In the genomic region with DNA sequence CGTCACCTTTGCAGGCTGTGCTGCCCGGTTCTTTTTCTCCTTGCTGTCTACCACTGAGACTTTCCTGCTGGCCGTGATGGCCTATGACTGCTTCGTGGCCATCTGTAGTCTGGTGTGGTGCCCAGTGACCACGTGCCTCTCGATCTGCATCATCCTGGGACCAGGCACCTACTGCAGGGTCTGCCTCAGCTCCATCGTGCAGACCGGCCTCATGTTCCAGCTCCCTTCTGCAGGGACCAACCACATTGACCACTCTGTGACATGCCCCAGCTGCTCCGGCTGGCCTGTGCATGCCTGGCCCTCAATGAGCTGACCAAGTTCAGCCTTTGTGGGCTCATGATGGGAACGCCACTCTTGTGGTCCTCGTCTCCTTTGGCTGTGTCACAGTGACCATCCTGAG, we compare ENCODE assay signal across 37 cellular contexts. TPM values are rescaled to one million over a fixed set of nuclear protein-coding genes. Genes with fewer than 3 reads are reported as not detected.
"Had no signal": no experiment of that assay in that cellular context is flagged by ENCODE, and none has a peak within 500 bp of the region (broad histone marks: within the 10 kb centered on the region; RNA-seq: fewer than 3 reads in every experiment).

No MANE protein-coding gene starts in this region.

- H3K4me3 Mint-ChIP-seq: activated CD4-positive, alpha-beta memory T cell treated with anti-CD3 and anti-CD28 coated beads for 36 hours; activated CD4-positive, alpha-beta T cell treated with anti-CD3 and anti-CD28 coated beads for 36 hours; activated CD4-positive, alpha-beta T cell treated with anti-CD3 and anti-CD28 coated beads, Interleukin-2, amount 10 ng/mL, durations not matched to agents 24 days and 14 days; activated CD8-positive, alpha-beta memory T cell treated with anti-CD3 and anti-CD28 coated beads, Interleukin-2, amount 10 ng/mL, durations not matched to agents 7 days and 5 days; activated CD8-positive, alpha-beta T cell treated with anti-CD3 and anti-CD28 coated beads, Interleukin-2, amount 10 ng/mL, durations not matched to agents 7 days and 5 days; activated naive CD4-positive, alpha-beta T cell treated with anti-CD3 and anti-CD28 coated beads, Interleukin-2, amount 10 ng/mL, durations not matched to agents 7 days and 5 days; activated T-helper 1 cell treated with anti-CD3 and anti-CD28 coated beads, Interleukin-12 subunit alpha, Interleukin-12 subunit beta, Interleukin-2, Interleukin-4 antibody, amounts not matched to agents 30 ng/mL and 10 ng/mL and 1 ng/mL, durations not matched to agents 14 hours and 24 hours and 36 hours; brain; dendritic cell treated with granulocyte-macrophage colony-stimulating factor and Interleukin-4, amounts not matched to agents 40 ng/mL and 50 ng/mL, for 4 days; endodermal cell had no signal

- H3K27me3 ChIP-seq: adrenal gland, cardiac muscle cell had no signal

- H3K4me3 ChIP-seq: adrenal gland, breast epithelium, cardiac muscle cell, coronary artery, dorsolateral prefrontal cortex, gastrocnemius medialis, heart left ventricle had no signal

- H3K9me3 ChIP-seq: adrenal gland, breast epithelium, gastrocnemius medialis, heart left ventricle had no signal

- H3K4me1 ChIP-seq: adrenal gland, breast epithelium, foreskin keratinocyte, gastrocnemius medialis, heart left ventricle had no signal

- ATAC-seq: activated CD4-positive, alpha-beta T cell treated with anti-CD3 and anti-CD28 coated beads for 36 hours; activated CD8-positive, alpha-beta memory T cell treated with anti-CD3 and anti-CD28 coated beads, Interleukin-2, amount 10 ng/mL, durations not matched to agents 7 days and 5 days; activated CD8-positive, alpha-beta T cell treated with anti-CD3 and anti-CD28 coated beads, Interleukin-2, amount 10 ng/mL, durations not matched to agents 7 days and 5 days; activated naive CD4-positive, alpha-beta T cell treated with anti-CD3 and anti-CD28 coated beads, Interleukin-2, amount 50 U/mL, for 72 hours; esophagus mucosa; foreskin keratinocyte; gastrocnemius medialis; heart left ventricle had no signal

- H3K27ac Mint-ChIP-seq: activated CD4-positive, alpha-beta memory T cell treated with anti-CD3 and anti-CD28 coated beads for 36 hours; activated CD4-positive, alpha-beta T cell treated with anti-CD3 and anti-CD28 coated beads for 36 hours; activated CD4-positive, alpha-beta T cell treated with anti-CD3 and anti-CD28 coated beads, Interleukin-2, amount 10 ng/mL, durations not matched to agents 24 days and 14 days; activated CD8-positive, alpha-beta memory T cell treated with anti-CD3 and anti-CD28 coated beads, Interleukin-2, amount 10 ng/mL, durations not matched to agents 7 days and 5 days; activated CD8-positive, alpha-beta T cell treated with anti-CD3 and anti-CD28 coated beads, Interleukin-2, amount 10 ng/mL, durations not matched to agents 7 days and 5 days; activated naive CD4-positive, alpha-beta T cell treated with anti-CD3 and anti-CD28 coated beads, Interleukin-2, amount 10 ng/mL, durations not matched to agents 7 days and 5 days; activated naive CD4-positive, alpha-beta T cell treated with anti-CD3 and anti-CD28 coated beads, Interleukin-2, amount 50 U/mL, for 72 hours; activated T-helper 1 cell treated with anti-CD3 and anti-CD28 coated beads, Interleukin-12 subunit alpha, Interleukin-12 subunit beta, Interleukin-2, Interleukin-4 antibody, amounts not matched to agents 30 ng/mL and 10 ng/mL and 1 ng/mL, durations not matched to agents 14 hours and 24 hours and 36 hours; brain; dendritic cell treated with granulocyte-macrophage colony-stimulating factor and Interleukin-4, amounts not matched to agents 40 ng/mL and 50 ng/mL, for 4 days; endodermal cell had no signal

- H3K27ac ChIP-seq: adrenal gland, breast epithelium, cardiac muscle cell, coronary artery, dorsolateral prefrontal cortex, foreskin keratinocyte, gastrocnemius medialis, heart left ventricle had no signal

- H3K9me3 Mint-ChIP-seq: activated CD4-positive, alpha-beta memory T cell treated with anti-CD3 and anti-CD28 coated beads for 36 hours; activated CD4-positive, alpha-beta T cell treated with anti-CD3 and anti-CD28 coated beads, Interleukin-2, amount 10 ng/mL, durations not matched to agents 24 days and 14 days; activated naive CD4-positive, alpha-beta T cell treated with anti-CD3 and anti-CD28 coated beads, Interleukin-2, amount 10 ng/mL, durations not matched to agents 7 days and 5 days; activated naive CD4-positive, alpha-beta T cell treated with anti-CD3 and anti-CD28 coated beads, Interleukin-2, amount 50 U/mL, for 72 hours; activated T-helper 1 cell treated with anti-CD3 and anti-CD28 coated beads, Interleukin-12 subunit alpha, Interleukin-12 subunit beta, Interleukin-2, Interleukin-4 antibody, amounts not matched to agents 30 ng/mL and 10 ng/mL and 1 ng/mL, durations not matched to agents 14 hours and 24 hours and 36 hours; dendritic cell treated with granulocyte-macrophage colony-stimulating factor and Interleukin-4, amounts not matched to agents 40 ng/mL and 50 ng/mL, for 4 days; endodermal cell had no signal

- H3K36me3 ChIP-seq: adrenal gland, breast epithelium, cardiac muscle cell, gastrocnemius medialis, heart left ventricle had no signal

- H3K36me3 Mint-ChIP-seq: activated CD4-positive, alpha-beta memory T cell treated with anti-CD3 and anti-CD28 coated beads for 36 hours; activated CD8-positive, alpha-beta memory T cell treated with anti-CD3 and anti-CD28 coated beads, Interleukin-2, amount 10 ng/mL, durations not matched to agents 7 days and 5 days; activated naive CD4-positive, alpha-beta T cell treated with anti-CD3 and anti-CD28 coated beads, Interleukin-2, amount 10 ng/mL, durations not matched to agents 7 days and 5 days; activated naive CD4-positive, alpha-beta T cell treated with anti-CD3 and anti-CD28 coated beads, Interleukin-2, amount 50 U/mL, for 72 hours; brain had no signal

- H3K4me1 Mint-ChIP-seq: activated CD4-positive, alpha-beta T cell treated with anti-CD3 and anti-CD28 coated beads for 36 hours; activated CD4-positive, alpha-beta T cell treated with anti-CD3 and anti-CD28 coated beads, Interleukin-2, amount 10 ng/mL, durations not matched to agents 24 days and 14 days; activated CD8-positive, alpha-beta memory T cell treated with anti-CD3 and anti-CD28 coated beads, Interleukin-2, amount 10 ng/mL, durations not matched to agents 7 days and 5 days; activated naive CD4-positive, alpha-beta T cell treated with anti-CD3 and anti-CD28 coated beads, Interleukin-2, amount 10 ng/mL, durations not matched to agents 7 days and 5 days had no signal

- DNase-seq: activated CD4-positive, alpha-beta memory T cell treated with anti-CD3 and anti-CD28 coated beads for 36 hours; activated CD4-positive, alpha-beta T cell treated with anti-CD3 and anti-CD28 coated beads for 36 hours; activated CD4-positive, CD25-positive, alpha-beta regulatory T cell; activated CD4-positive, CD25-positive, alpha-beta regulatory T cell treated with anti-CD3 and anti-CD28 coated beads, Interleukin-2, amount 50 U/mL, for 72 hours; activated CD8-positive, alpha-beta memory T cell treated with anti-CD3 and anti-CD28 coated beads, Interleukin-2, amount 10 ng/mL, durations not matched to agents 7 days and 5 days; activated CD8-positive, alpha-beta memory T cell treated with anti-CD3 and anti-CD28 coated beads, Interleukin-2, amount 50 U/mL, for 4 hours; activated CD8-positive, alpha-beta T cell treated with anti-CD3 and anti-CD28 coated beads, Interleukin-2, amount 10 ng/mL, durations not matched to agents 7 days and 5 days; activated gamma-delta T cell; activated naive CD4-positive, alpha-beta T cell; activated naive CD4-positive, alpha-beta T cell treated with anti-CD3 and anti-CD28 coated beads, Interleukin-2, amount 10 ng/mL, durations not matched to agents 7 days and 5 days; activated T-cell treated with anti-CD3 and anti-CD28 coated beads, Interleukin-2, amount 50 U/mL, for 1 hour; activated T-cell treated with anti-CD3 and anti-CD28 coated beads, Interleukin-2, amount 50 U/mL, for 48 hours; adrenal gland; amygdala; central memory CD4-positive, alpha-beta T cell; cerebellar nuclear complex; dorsolateral prefrontal cortex; effector memory CD4-positive, alpha-beta T cell; endodermal cell; foreskin keratinocyte; gastrocnemius medialis; glutamatergic neuron; heart left ventricle; T-helper 2 cell had no signal

RNA-seq across cellular contexts. Expression of a gene that starts 31.1 kb away (rescaled TPM):
- total RNA-seq: activated CD4-positive, alpha-beta memory T cell treated with anti-CD3 and anti-CD28 coated beads for 36 hours; activated CD4-positive, alpha-beta T cell treated with anti-CD3 and anti-CD28 coated beads for 36 hours; activated CD4-positive, alpha-beta T cell treated with anti-CD3 and anti-CD28 coated beads, Interleukin-2, amount 10 ng/mL, durations not matched to agents 24 days and 14 days; activated CD8-positive, alpha-beta memory T cell treated with anti-CD3 and anti-CD28 coated beads for 36 hours; activated CD8-positive, alpha-beta memory T cell treated with anti-CD3 and anti-CD28 coated beads, Interleukin-2, amount 10 ng/mL, durations not matched to agents 7 days and 5 days; activated CD8-positive, alpha-beta T cell treated with anti-CD3 and anti-CD28 coated beads, Interleukin-2, amount 10 ng/mL, durations not matched to agents 7 days and 5 days; activated naive CD4-positive, alpha-beta T cell treated with anti-CD3 and anti-CD28 coated beads, Interleukin-2, amount 50 U/mL, for 72 hours; activated T-helper 1 cell treated with anti-CD3 and anti-CD28 coated beads, Interleukin-12 subunit alpha, Interleukin-12 subunit beta, Interleukin-2, Interleukin-4 antibody, amounts not matched to agents 30 ng/mL and 10 ng/mL and 1 ng/mL, durations not matched to agents 14 hours and 24 hours and 36 hours; adrenal gland; aorta; breast epithelium; cardiac muscle cell; endodermal cell; epithelial cell of proximal tubule; esophagus mucosa; foreskin keratinocyte; gastrocnemius medialis; T-helper 1 cell treated with Interleukin-12 subunit alpha and Interleukin-12 subunit beta and Interleukin-4 antibody, amounts not matched to agents 30 ng/mL and 1 ng/mL, for 36 hours had no signal
- polyA plus RNA-seq: adrenal gland, aorta, cardiac muscle cell, foreskin keratinocyte, heart left ventricle had no signal

RNA-seq across cellular contexts. Expression of a gene that starts 56.1 kb away (rescaled TPM):
- total RNA-seq: activated CD4-positive, alpha-beta memory T cell treated with anti-CD3 and anti-CD28 coated beads for 36 hours; activated CD4-positive, alpha-beta T cell treated with anti-CD3 and anti-CD28 coated beads for 36 hours; activated CD4-positive, alpha-beta T cell treated with anti-CD3 and anti-CD28 coated beads, Interleukin-2, amount 10 ng/mL, durations not matched to agents 24 days and 14 days; activated CD8-positive, alpha-beta memory T cell treated with anti-CD3 and anti-CD28 coated beads for 36 hours; activated CD8-positive, alpha-beta memory T cell treated with anti-CD3 and anti-CD28 coated beads, Interleukin-2, amount 10 ng/mL, durations not matched to agents 7 days and 5 days; activated CD8-positive, alpha-beta T cell treated with anti-CD3 and anti-CD28 coated beads, Interleukin-2, amount 10 ng/mL, durations not matched to agents 7 days and 5 days; activated naive CD4-positive, alpha-beta T cell treated with anti-CD3 and anti-CD28 coated beads, Interleukin-2, amount 50 U/mL, for 72 hours; activated T-helper 1 cell treated with anti-CD3 and anti-CD28 coated beads, Interleukin-12 subunit alpha, Interleukin-12 subunit beta, Interleukin-2, Interleukin-4 antibody, amounts not matched to agents 30 ng/mL and 10 ng/mL and 1 ng/mL, durations not matched to agents 14 hours and 24 hours and 36 hours; adrenal gland; aorta; cardiac muscle cell; endodermal cell; epithelial cell of proximal tubule; esophagus mucosa; foreskin keratinocyte; gastrocnemius medialis; heart left ventricle; T-helper 1 cell treated with Interleukin-12 subunit alpha and Interleukin-12 subunit beta and Interleukin-4 antibody, amounts not matched to agents 30 ng/mL and 1 ng/mL, for 36 hours had no signal
- polyA plus RNA-seq: adrenal gland, aorta, cardiac muscle cell, foreskin keratinocyte, heart left ventricle had no signal
